In genomic region chr1:194707074-194707473, GRCh38 we compare ENCODE assay signal across 24 cellular contexts.
"Had no signal": no experiment of that assay in that cellular context is flagged by ENCODE, and none has a peak within 500 bp of the region (broad histone marks: within the 10 kb centered on the region; RNA-seq: fewer than 3 reads in every experiment).

No MANE protein-coding gene starts in this region.

- H3K4me1 Mint-ChIP-seq: naive thymus-derived CD8-positive, alpha-beta T cell had no signal

- H3K4me1 ChIP-seq: colonic mucosa, foreskin keratinocyte, pancreas, suprapubic skin, thyroid gland had no signal

- H3K27ac Mint-ChIP-seq: naive thymus-derived CD8-positive, alpha-beta T cell; progenitor cell of endocrine pancreas; type B pancreatic cell had no signal

- H3K36me3 Mint-ChIP-seq: naive thymus-derived CD8-positive, alpha-beta T cell; type B pancreatic cell had no signal

- H3K27me3 Mint-ChIP-seq: naive thymus-derived CD8-positive, alpha-beta T cell; progenitor cell of endocrine pancreas; type B pancreatic cell had no signal

- ATAC-seq: foreskin keratinocyte; heart right ventricle; left lobe of liver; mucosa of descending colon; naive thymus-derived CD8-positive, alpha-beta T cell; pancreas; right cardiac atrium had no signal

- H3K9me3 ChIP-seq: colonic mucosa, heart right ventricle, mucosa of descending colon, pancreas, suprapubic skin, thyroid gland had no signal

- H3K36me3 ChIP-seq: colonic mucosa, heart right ventricle, pancreas, suprapubic skin, thyroid gland had no signal

- H3K27ac ChIP-seq: colonic mucosa, foreskin keratinocyte, heart right ventricle, pancreas, suprapubic skin, thyroid gland had no signal

- H3K9me3 Mint-ChIP-seq: type B pancreatic cell had no signal

- H3K4me3 ChIP-seq: colonic mucosa, heart right ventricle, mucosa of descending colon, pancreas, smooth muscle cell, suprapubic skin, thyroid gland had no signal

- DNase-seq: colonic mucosa; dermis blood vessel endothelial cell; erythroblast; foreskin keratinocyte; heart right ventricle; hypothalamus; islet precursor cell; mammary epithelial cell; mucosa of descending colon; naive thymus-derived CD8-positive, alpha-beta T cell; occipital lobe; pancreas; right cardiac atrium; stimulated activated CD4-positive, alpha-beta T cell treated with anti-CD3 and anti-CD28 coated beads, Interleukin-2, amount 100 ng/mL, for 48 hours; stimulated activated naive CD4-positive, alpha-beta T cell treated with Interleukin-2 at 50 U/mL for 16 hours; thyroid gland had no signal

- H3K4me3 Mint-ChIP-seq: naive thymus-derived CD8-positive, alpha-beta T cell; neural crest cell; type B pancreatic cell had no signal

- FAIRE-seq: endothelial cell of umbilical vein, urothelium cell line had no signal

- H3K27me3 ChIP-seq: colonic mucosa, foreskin keratinocyte, heart right ventricle, pancreas, suprapubic skin, thyroid gland had no signal

- H3K4me2 ChIP-seq: smooth muscle cell had no signal
